ENCODE assay signal across 23 cellular contexts in genomic region chr1:223007935-223008334, GRCh38.
DNase-seq lines count a peak whose midpoint lies in the region; ATAC-seq and TF ChIP-seq lines count a peak whose summit lies in the region.
"Had no signal": no experiment of that assay in that cellular context is flagged by ENCODE, and none has a peak within 500 bp of the region (broad histone marks: within the 10 kb centered on the region; RNA-seq: fewer than 3 reads in every experiment).

No MANE protein-coding gene starts in this region.

- no peak overlapping the region for H3K4me3 ChIP-seq in H7 (ENCODE audit: insufficient read depth, low read depth, low read length)
- H3K4me3 ChIP-seq in neural cell (ENCODE audit: low read length), result no peak overlapping the region
- no peak overlapping the region for H3K4me3 ChIP-seq in thyroid gland (replicated peaks in 1 of 3)
- H3K4me3 ChIP-seq in left lung, result no peak overlapping the region
- H3K4me3 ChIP-seq in upper lobe of left lung, result no peak overlapping the region
- H3K4me3 ChIP-seq: BLaER1 treated with 17β-estradiol and CSF1 and Interleukin-3, amounts not matched to agents 10 nM and 100 nM; PC-9; SJSA1 had no signal

- H3K4me2 ChIP-seq in neural cell (ENCODE audit: low read length), result no peak overlapping the region
- H3K4me2 ChIP-seq: PC-9 had no signal

- H2AFZ ChIP-seq in neural cell (ENCODE audit: low read depth, low read length), result no peak overlapping the region
- H2AFZ ChIP-seq: PC-9 had no signal

- H3K27ac ChIP-seq in neural cell (ENCODE audit: low read length), result peak overlapping the region; percentile 72
- H3K27ac ChIP-seq in thyroid gland, result peak overlapping the region in 2 of 3 donors; percentile 75 to 81
- H3K27ac ChIP-seq in left lung, result no peak overlapping the region
- H3K27ac ChIP-seq in upper lobe of left lung, result no peak overlapping the region
- H3K27ac ChIP-seq: BLaER1 treated with 17β-estradiol and CSF1 and Interleukin-3, amounts not matched to agents 10 nM and 100 nM; PC-9; SJSA1 had no signal

- TF ChIP-seq RAD21 in neural cell (conservative IDR thresholded peaks at IDR 0.05), result no peak

- TF ChIP-seq CTCF in neural cell (IDR thresholded peaks at IDR 0.05; ENCODE audit: poor library complexity, severe bottlenecking), result no peak
- no peak for TF ChIP-seq CTCF in thyroid gland (IDR thresholded peaks at IDR 0.05)
- TF ChIP-seq CTCF in left lung (IDR thresholded peaks at IDR 0.05), result no peak
- no peak for TF ChIP-seq CTCF in upper lobe of left lung (IDR thresholded peaks at IDR 0.05)

- no peak for ATAC-seq in left lung
- no peak for ATAC-seq in HG03378 (IDR thresholded peaks at IDR 0.05; ENCODE audit: unreplicated experiment)
- ATAC-seq in upper lobe of left lung (ENCODE audit: low FRiP score in 2 of 2), result no peak
- ATAC-seq: CD8-positive, alpha-beta T cell; HCT116; Right ventricle myocardium inferior had no signal

- 81 to 83% methylated on average over 7 of the region's 7 CpGs for WGBS in thyroid gland, 2 donors
- WGBS in upper lobe of left lung, 2 donors, result 79 to 84% methylated on average over 7 of the region's 7 CpGs

- TF ChIP-seq POLR2A in thyroid gland (IDR thresholded peaks at IDR 0.05), result no peak
- no peak for TF ChIP-seq POLR2A in upper lobe of left lung (IDR thresholded peaks at IDR 0.05)

- H3K9ac ChIP-seq in neural cell (ENCODE audit: low read length), result no peak overlapping the region
- H3K9ac ChIP-seq: BLaER1 treated with 17β-estradiol and CSF1 and Interleukin-3, amounts not matched to agents 10 nM and 100 nM had no signal

- intact Hi-C loops in thyroid gland (cut with DNase I) (no loop called here), left lung (cut with DNase I) (no loop called here)

- H3F3A ChIP-seq in neural cell (ENCODE audit: insufficient read depth, low read length, poor library complexity, severe bottlenecking), result no peaks in the 10 kb centered on the region

- H3K36me3 ChIP-seq in H7 (replicated peaks; ENCODE audit: control insufficient read depth, insufficient read depth, low read length) (no peaks in the 10 kb centered on the region), neural cell (ENCODE audit: insufficient read depth, low read length) (no peaks in the 10 kb centered on the region), thyroid gland (peaks cover 7 to 13% of the 10 kb centered on the region in 2 donors), left lung (peaks cover 0 to 25% of the 10 kb centered on the region in 2 donors), upper lobe of left lung (peaks cover 3 to 33% (median 17%) of the 10 kb centered on the region in 4 donors)

- H3K9me3 ChIP-seq in neural cell (ENCODE audit: low read length) (no peaks in the 10 kb centered on the region), thyroid gland (no peaks in the 10 kb centered on the region), left lung (no peaks in the 10 kb centered on the region), upper lobe of left lung (no peaks in the 10 kb centered on the region)
- H3K9me3 ChIP-seq: Caco-2 had no signal

- DNase-seq in H7, result peak; percentile 67
- DNase-seq in iPS-NIHi7 (ENCODE audit: extremely low spot score), result peak; percentile 52
- DNase-seq in thyroid gland, result no peak
- DNase-seq in amniotic stem cell (lab: John Stamatoyannopoulos, UW), result no peak
- no peak for DNase-seq in left lung
- no peak for DNase-seq in upper lobe of left lung
- DNase-seq: AML-193; Caco-2; CD8-positive, alpha-beta T cell; DMS 273 treated with DMSO at 0.1 percent for 48 hours; GF-D8; Karpas-422; NCI-H1092 treated with DMSO at 0.1 percent for 48 hours; NCI-H1436; NCI-H187 treated with DMSO at 0.1 percent for 48 hours; NCI-H748 treated with DMSO at 0.1 percent for 48 hours; PC-9 had no signal

- H3K9me2 ChIP-seq in neural cell (ENCODE audit: insufficient read depth, low read length), result no peaks in the 10 kb centered on the region

- H3K4me1 ChIP-seq in thyroid gland, result peaks cover 15 to 44% of the 10 kb centered on the region in 2 donors
- H3K4me1 ChIP-seq in left lung, result peaks cover 0 to 2% of the 10 kb centered on the region in 2 donors
- peaks cover 0 to 7% (median 3%) of the 10 kb centered on the region in 4 donors for H3K4me1 ChIP-seq in upper lobe of left lung

- no peaks in the 10 kb centered on the region for H3K79me2 ChIP-seq in neural cell (replicated peaks; ENCODE audit: insufficient read depth, low read length)

- TF ChIP-seq EP300 in neural cell (conservative IDR thresholded peaks at IDR 0.05; ENCODE audit: poor library complexity, severe bottlenecking), result no peak
- no peak for TF ChIP-seq EP300 in upper lobe of left lung (IDR thresholded peaks at IDR 0.05)

- no peaks in the 10 kb centered on the region; the same call in 1 of the 2 replicates for H3K27me3 ChIP-seq in H7 (ENCODE audit: control insufficient read depth, insufficient read depth, low read length)
- H3K27me3 ChIP-seq in neural cell (ENCODE audit: insufficient read depth, low read depth, low read length), result no peaks in the 10 kb centered on the region
- H3K27me3 ChIP-seq in thyroid gland, result no peaks in the 10 kb centered on the region
- no peaks in the 10 kb centered on the region for H3K27me3 ChIP-seq in left lung
- no peaks in the 10 kb centered on the region for H3K27me3 ChIP-seq in upper lobe of left lung
- H3K27me3 ChIP-seq: BLaER1 treated with 17β-estradiol and CSF1 and Interleukin-3, amounts not matched to agents 10 nM and 100 nM; SJSA1 had no signal

- H4K20me1 ChIP-seq in neural cell (ENCODE audit: insufficient read depth), result no peaks in the 10 kb centered on the region

TF ChIP-seq in neural cell, 6 proteins besides CTCF, POLR2A, EP300 and RAD21:
- TF ChIP-seq REST (IDR thresholded peaks at IDR 0.05; ENCODE audit: borderline replicate concordance) (no peak), MXI1 (conservative IDR thresholded peaks at IDR 0.05; ENCODE audit: poor library complexity, severe bottlenecking) (no peak)

Comparison
In these comparisons a context has a peak if more than half of its experiments do, and no peak if none do; other contexts are left out.
1. DNase-seq: peak in H7 (single experiment) and iPS-NIHi7 (single experiment); none in thyroid gland (0 of 2), amniotic stem cell (single experiment), left lung (0 of 2) and upper lobe of left lung (0 of 2).
2. H3K27ac ChIP-seq: peak in neural cell (single experiment) and thyroid gland (2 of 3); none in left lung (0 of 2) and upper lobe of left lung (0 of 4).